In genomic region chr5:746258-746761, GRCh38 we compare ENCODE assay signal across 24 cellular contexts. TPM values are rescaled to one million over a fixed set of nuclear protein-coding genes. Genes with fewer than 3 reads are reported as not detected.
A peak's percentile ranks its signal among the peaks of the same experiment; 100 is the strongest.
DNase-seq lines count a peak whose midpoint lies in the region; ATAC-seq and TF ChIP-seq lines count a peak whose summit lies in the region.
"Had no signal": no experiment of that assay in that cellular context is flagged by ENCODE, and none has a peak within 500 bp of the region (broad histone marks: within the 10 kb centered on the region; RNA-seq: fewer than 3 reads in every experiment).

No MANE protein-coding gene starts in this region.

- CTCF ChIA-PET in WTC11 (lab: Charles Lee) = interaction anchor here (0.9 kb wide), 1 partner anchor 12 kb away, joined by 3 read pairs; no protein-coding TSS in a partner anchor

- TF ChIP-seq CTCF in WTC11 (IDR thresholded peaks at IDR 0.05) (no peak), psoas muscle (IDR thresholded peaks at IDR 0.05) (no peak)

- peak; percentile 11 for DNase-seq in activated naive CD4-positive, alpha-beta T cell treated with anti-CD3 and anti-CD28 coated beads, Interleukin-2, amount 50 U/mL, for 16 hours
- no peak for DNase-seq in activated naive CD4-positive, alpha-beta T cell treated with anti-CD3 and anti-CD28 coated beads, Interleukin-2, amount 50 U/mL, for 72 hours (ENCODE audit: low spot score in 2 of 2)
- peak; percentile 58 for DNase-seq in WTC11 (ENCODE audit: low spot score)
- peak; percentile 33 for DNase-seq in left cardiac atrium
- no peak for DNase-seq in psoas muscle
- DNase-seq in HT-29 (ENCODE audit: low spot score) = no peak
- DNase-seq: activated CD4-positive, alpha-beta T cell treated with anti-CD3 and anti-CD28 coated beads for 36 hours; activated naive CD4-positive, alpha-beta T cell treated with Interleukin-2 at 50 U/mL for 16 hours; activated T-cell treated with anti-CD3 and anti-CD28 coated beads, Interleukin-2, amount 50 U/mL, for 48 hours; dermis blood vessel endothelial cell; Kasumi-1; kidney glomerular epithelial cell; mammary epithelial cell; NCI-H510A treated with DMSO at 0.1 percent for 48 hours; nucleus accumbens; SIG-M5; small intestine; stimulated activated naive B cell treated with anti-CD40 and anti-IgM and Interleukin-4, amounts not matched to agents 10 μg/mL and 1 μg/mL and 100 μg/mL, for 72 hours; T-cell had no signal

- no peak overlapping the region for H3K27ac Mint-ChIP-seq in activated naive CD4-positive, alpha-beta T cell treated with anti-CD3 and anti-CD28 coated beads, Interleukin-2, amount 50 U/mL, for 72 hours
- no peak overlapping the region for H3K27ac Mint-ChIP-seq in WTC11
- H3K27ac Mint-ChIP-seq in stimulated activated memory B cell treated with anti-CD40 and anti-IgM and Interleukin-4, amounts not matched to agents 10 μg/mL and 1 μg/mL and 100 μg/mL, for 72 hours = no peak overlapping the region
- H3K27ac Mint-ChIP-seq: activated CD4-positive, alpha-beta T cell treated with anti-CD3 and anti-CD28 coated beads for 36 hours; stimulated activated naive B cell treated with anti-CD40 and anti-IgM and Interleukin-4, amounts not matched to agents 10 μg/mL and 1 μg/mL and 100 μg/mL, for 72 hours; T-cell had no signal

- no peaks in the 10 kb centered on the region for H3K27me3 Mint-ChIP-seq in WTC11 (ENCODE audit: low read depth)
- no peaks in the 10 kb centered on the region for H3K27me3 Mint-ChIP-seq in stimulated activated memory B cell treated with anti-CD40 and anti-IgM and Interleukin-4, amounts not matched to agents 10 μg/mL and 1 μg/mL and 100 μg/mL, for 72 hours
- H3K27me3 Mint-ChIP-seq: activated CD4-positive, alpha-beta T cell treated with anti-CD3 and anti-CD28 coated beads for 36 hours; stimulated activated naive B cell treated with anti-CD40 and anti-IgM and Interleukin-4, amounts not matched to agents 10 μg/mL and 1 μg/mL and 100 μg/mL, for 72 hours had no signal

- POLR2A ChIA-PET in WTC11 (lab: Charles Lee) = no interaction called here

- ATAC-seq in activated naive CD4-positive, alpha-beta T cell treated with anti-CD3 and anti-CD28 coated beads, Interleukin-2, amount 50 U/mL, for 72 hours = no peak
- peak; percentile 94 for ATAC-seq in WTC11
- peak; percentile 50 to 58 for ATAC-seq in left cardiac atrium
- peak in 3 of 4 donors; percentile 23 to 73 (median 66) for ATAC-seq in psoas muscle
- no peak for ATAC-seq in stimulated activated memory B cell treated with anti-CD40 and anti-IgM and Interleukin-4, amounts not matched to agents 10 μg/mL and 1 μg/mL and 100 μg/mL, for 72 hours
- no peak for ATAC-seq in GM18502 (IDR thresholded peaks at IDR 0.05; ENCODE audit: poor library complexity, unreplicated experiment)
- ATAC-seq: activated CD4-positive, alpha-beta T cell treated with anti-CD3 and anti-CD28 coated beads for 36 hours; stimulated activated naive B cell treated with anti-CD40 and anti-IgM and Interleukin-4, amounts not matched to agents 10 μg/mL and 1 μg/mL and 100 μg/mL, for 72 hours; T-cell had no signal

- peaks cover 2 to 9% of the 10 kb centered on the region in 2 donors for H3K36me3 ChIP-seq in psoas muscle (ENCODE audit: insufficient read depth in 1 of 2, low read depth in 1 of 2)
- H3K36me3 ChIP-seq: cardiac muscle cell had no signal

- H3K36me3 Mint-ChIP-seq in activated naive CD4-positive, alpha-beta T cell treated with anti-CD3 and anti-CD28 coated beads, Interleukin-2, amount 50 U/mL, for 72 hours = no peaks in the 10 kb centered on the region
- no peaks in the 10 kb centered on the region for H3K36me3 Mint-ChIP-seq in WTC11
- no peaks in the 10 kb centered on the region for H3K36me3 Mint-ChIP-seq in stimulated activated memory B cell treated with anti-CD40 and anti-IgM and Interleukin-4, amounts not matched to agents 10 μg/mL and 1 μg/mL and 100 μg/mL, for 72 hours
- H3K36me3 Mint-ChIP-seq: stimulated activated naive B cell treated with anti-CD40 and anti-IgM and Interleukin-4, amounts not matched to agents 10 μg/mL and 1 μg/mL and 100 μg/mL, for 72 hours; T-cell had no signal

- no peak overlapping the region for H3K4me3 ChIP-seq in psoas muscle
- H3K4me3 ChIP-seq: cardiac muscle cell had no signal

- no peak overlapping the region for H3K4me3 Mint-ChIP-seq in WTC11
- no peak overlapping the region for H3K4me3 Mint-ChIP-seq in stimulated activated memory B cell treated with anti-CD40 and anti-IgM and Interleukin-4, amounts not matched to agents 10 μg/mL and 1 μg/mL and 100 μg/mL, for 72 hours
- H3K4me3 Mint-ChIP-seq: activated CD4-positive, alpha-beta T cell treated with anti-CD3 and anti-CD28 coated beads for 36 hours; stimulated activated naive B cell treated with anti-CD40 and anti-IgM and Interleukin-4, amounts not matched to agents 10 μg/mL and 1 μg/mL and 100 μg/mL, for 72 hours; T-cell had no signal

- no peaks in the 10 kb centered on the region for H3K9me3 ChIP-seq in psoas muscle
- H3K9me3 ChIP-seq: Caco-2 had no signal

- no peaks in the 10 kb centered on the region for H3K9me3 Mint-ChIP-seq in activated naive CD4-positive, alpha-beta T cell treated with anti-CD3 and anti-CD28 coated beads, Interleukin-2, amount 50 U/mL, for 72 hours
- no peaks in the 10 kb centered on the region for H3K9me3 Mint-ChIP-seq in WTC11
- H3K9me3 Mint-ChIP-seq in stimulated activated memory B cell treated with anti-CD40 and anti-IgM and Interleukin-4, amounts not matched to agents 10 μg/mL and 1 μg/mL and 100 μg/mL, for 72 hours = no peaks in the 10 kb centered on the region
- H3K9me3 Mint-ChIP-seq: stimulated activated naive B cell treated with anti-CD40 and anti-IgM and Interleukin-4, amounts not matched to agents 10 μg/mL and 1 μg/mL and 100 μg/mL, for 72 hours; T-cell had no signal

- no peak overlapping the region for H3K27ac ChIP-seq in psoas muscle
- H3K27ac ChIP-seq: cardiac muscle cell had no signal

- no peaks in the 10 kb centered on the region for H3K4me1 ChIP-seq in psoas muscle
- H3K4me1 ChIP-seq: Caco-2 had no signal

- no peaks in the 10 kb centered on the region for H3K27me3 ChIP-seq in psoas muscle (ENCODE audit: insufficient read depth in 3 of 3, low read length in 2 of 3)
- H3K27me3 ChIP-seq: cardiac muscle cell had no signal

- intact Hi-C loops in left cardiac atrium (cut with DNase I) = no loop called here
- intact Hi-C loops in psoas muscle (cut with DNase I) = no loop called here

- 61 to 76% (median 66%) methylated on average over 7 to 9 of the region's 11 CpGs for WGBS in psoas muscle, 3 donors

- H3K4me1 Mint-ChIP-seq in WTC11 = no peaks in the 10 kb centered on the region
- H3K4me1 Mint-ChIP-seq in stimulated activated memory B cell treated with anti-CD40 and anti-IgM and Interleukin-4, amounts not matched to agents 10 μg/mL and 1 μg/mL and 100 μg/mL, for 72 hours = no peaks in the 10 kb centered on the region
- H3K4me1 Mint-ChIP-seq: activated CD4-positive, alpha-beta T cell treated with anti-CD3 and anti-CD28 coated beads for 36 hours; stimulated activated naive B cell treated with anti-CD40 and anti-IgM and Interleukin-4, amounts not matched to agents 10 μg/mL and 1 μg/mL and 100 μg/mL, for 72 hours had no signal

TF ChIP-seq in WTC11, 78 proteins besides CTCF, POLR2A, EP300 and RAD21:
- no peak for TF ChIP-seq SOX15 (CRISPR knock-in tag; IDR thresholded peaks at IDR 0.05)
- no peak for TF ChIP-seq ZBTB21 (CRISPR knock-in tag; IDR thresholded peaks at IDR 0.05; ENCODE audit: borderline replicate concordance)
- TF ChIP-seq STAT6 (CRISPR knock-in tag; conservative IDR thresholded peaks at IDR 0.05; ENCODE audit: low read depth) = no peak
- TF ChIP-seq HMGA2 (CRISPR knock-in tag; IDR thresholded peaks at IDR 0.05) = no peak
- 0 out of 2 replicates have a peak, but pooled peaks have one; percentile 18 for TF ChIP-seq FOXP1 (CRISPR knock-in tag; IDR thresholded peaks at IDR 0.05; ENCODE audit: borderline replicate concordance)
- no peak for TF ChIP-seq GABPB1 (CRISPR knock-in tag; IDR thresholded peaks at IDR 0.05)

RNA-seq across cellular contexts. Expression of gene ZDHHC11B, which starts 38.2 kb away (rescaled TPM):
- total RNA-seq in activated naive CD4-positive, alpha-beta T cell treated with anti-CD3 and anti-CD28 coated beads, Interleukin-2, amount 50 U/mL, for 72 hours = 1 to 10 TPM in 1 of 2 donors, not detected in 1; 1.4 TPM
- 2.3 to 4.4 TPM (median 3.1 TPM) in 3 replicates for total RNA-seq in WTC11 (2021)
- 10 to 100 TPM; 15.4 to 32.5 TPM for total RNA-seq in left cardiac atrium
- total RNA-seq in psoas muscle = 1 to 10 TPM in 3 of 4 donors, under 1 TPM in 1; 0.99 to 7.4 (median 2.8) TPM
- polyA plus RNA-seq in psoas muscle = 1 to 10 TPM in 1 of 3 donors, under 1 TPM in 2; 0.38 to 1.3 (median 0.55) TPM
- 3.7 and 5.2 TPM in 2 replicates for total RNA-seq in HT-29 (2014; rRNA removed; shearing (Covaris generic))
- total RNA-seq: endothelial cell of umbilical vein had no signal
- polyA plus RNA-seq: endothelial cell of umbilical vein had no signal

RNA-seq across cellular contexts. Expression of gene TPPP, which starts 53.2 kb away (rescaled TPM):
- total RNA-seq in activated naive CD4-positive, alpha-beta T cell treated with anti-CD3 and anti-CD28 coated beads, Interleukin-2, amount 50 U/mL, for 72 hours = under 1 TPM; 0.10 to 0.14 TPM
- 1.8 to 2.1 TPM (median 1.8 TPM) in 3 replicates for total RNA-seq in WTC11 (2021)
- 10 to 100 TPM; 15.5 to 25.0 TPM for total RNA-seq in left cardiac atrium
- 10 to 100 TPM in 1 of 4 donors, 1 to 10 TPM in 3; 3.1 to 11.0 (median 5.3) TPM for total RNA-seq in psoas muscle
- polyA plus RNA-seq in psoas muscle = 1 to 10 TPM; 1.8 to 3.3 (median 2.0) TPM
- 20.7 and 21.7 TPM in 2 replicates for total RNA-seq in HT-29 (2014; rRNA removed; shearing (Covaris generic))

Comparison
In these comparisons a context has a peak if more than half of its experiments do, and no peak if none do; other contexts are left out.
1. DNase-seq: peak in activated naive CD4-positive, alpha-beta T cell treated with anti-CD3 and anti-CD28 coated beads, Interleukin-2, amount 50 U/mL, for 16 hours (single experiment), WTC11 (single experiment) and left cardiac atrium (single experiment); none in activated naive CD4-positive, alpha-beta T cell treated with anti-CD3 and anti-CD28 coated beads, Interleukin-2, amount 50 U/mL, for 72 hours (0 of 2), psoas muscle (0 of 2) and HT-29 (single experiment).
2. ATAC-seq: peak in WTC11 (single experiment), left cardiac atrium (2 of 2) and psoas muscle (3 of 4); none in activated naive CD4-positive, alpha-beta T cell treated with anti-CD3 and anti-CD28 coated beads, Interleukin-2, amount 50 U/mL, for 72 hours (0 of 2), stimulated activated memory B cell treated with anti-CD40 and anti-IgM and Interleukin-4, amounts not matched to agents 10 μg/mL and 1 μg/mL and 100 μg/mL, for 72 hours (single experiment) and GM18502 (single experiment).